17 cellular contexts compared by ENCODE assay signal in the genomic region with DNA sequence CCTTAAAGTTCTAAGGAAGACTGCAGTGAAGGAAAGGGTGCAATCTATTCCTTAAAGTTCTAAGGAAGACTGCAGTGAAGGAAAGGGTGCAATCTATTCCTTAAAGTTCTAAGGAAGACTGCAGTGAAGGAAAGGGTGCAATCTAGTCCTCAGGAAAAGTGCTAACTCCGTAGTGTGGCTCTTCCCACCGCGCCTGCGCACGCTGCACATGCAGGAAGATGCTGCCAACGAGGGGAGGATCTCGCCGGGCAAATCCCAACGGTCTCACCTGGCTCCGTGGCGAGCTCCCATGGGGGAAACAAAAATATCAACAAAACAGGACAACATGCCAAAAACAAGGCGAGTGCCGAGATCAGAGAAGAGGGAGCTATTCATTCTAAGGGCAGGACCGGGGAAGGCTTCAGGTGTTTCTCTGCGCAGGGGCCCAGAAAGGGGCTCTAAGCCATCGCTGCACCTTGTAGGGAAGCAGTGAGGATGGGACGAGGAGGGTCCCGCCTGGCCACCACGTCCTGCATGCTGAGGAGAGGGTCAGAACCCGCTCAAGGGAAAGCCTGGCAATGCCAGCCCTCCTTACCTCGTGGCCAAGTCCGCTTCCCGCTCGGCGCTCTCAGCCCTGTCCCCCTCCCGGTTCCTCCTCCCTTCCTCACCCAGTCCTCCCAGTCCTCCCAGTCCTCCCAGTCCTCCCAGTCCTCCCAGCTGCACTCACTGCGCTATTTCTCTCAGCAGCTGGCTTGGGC. TPM values are rescaled to one million over a fixed set of nuclear protein-coding genes. Genes with fewer than 3 reads are reported as not detected.
DNase-seq lines count a peak whose midpoint lies in the region; TF ChIP-seq lines count a peak whose summit lies in the region.
"Had no signal": no experiment of that assay in that cellular context is flagged by ENCODE, and none has a peak within 500 bp of the region (broad histone marks: within the 10 kb centered on the region; RNA-seq: fewer than 3 reads in every experiment).

No MANE protein-coding gene starts in this region.

- no peak overlapping the region for H3K23ac ChIP-seq in neuronal stem cell (ENCODE audit: low read depth, low read length, poor library complexity)

- H3K18ac ChIP-seq in neuronal stem cell (ENCODE audit: low read length) = no peak overlapping the region

- peak overlapping the region; percentile 65 for H3K14ac ChIP-seq in neuronal stem cell (ENCODE audit: low read length)

- peak overlapping the region; percentile 9 for H4K8ac ChIP-seq in neuronal stem cell (ENCODE audit: low read depth, low read length)

- DNase-seq in SK-MEL-5 (ENCODE audit: low read depth, low spot score) = peak; percentile 11
- DNase-seq in neuronal stem cell (ENCODE audit: low spot score) = no peak
- DNase-seq in cerebellar cortex (ENCODE audit: low spot score) = no peak
- DNase-seq in T-helper 9 cell = no peak
- DNase-seq in BE2C = no peak
- no peak for DNase-seq in SK-N-DZ (ENCODE audit: low spot score)
- DNase-seq: activated naive CD8-positive, alpha-beta T cell treated with anti-CD3 and anti-CD28 coated beads for 36 hours; activated T-cell treated with anti-CD3 and anti-CD28 coated beads, Interleukin-2, amount 50 U/mL, for 4 hours; dorsolateral prefrontal cortex; head of caudate nucleus; NCI-H1092; NCI-H345; stimulated activated CD4-positive, alpha-beta T cell treated with anti-CD3 and anti-CD28 coated beads, Interleukin-15, amount 100 ng/mL, for 24 hours; stimulated activated naive CD8-positive, alpha-beta T cell treated with anti-CD3 and anti-CD28 coated beads, Interleukin-15, amount 100 ng/mL, for 72 hours had no signal

- H3K4ac ChIP-seq in neuronal stem cell (ENCODE audit: low read length) = no peak overlapping the region

- no peak overlapping the region for H2BK5ac ChIP-seq in neuronal stem cell (ENCODE audit: low read length)

- peak overlapping the region; percentile 63 for H3K4me2 ChIP-seq in KMS-11
- no peak overlapping the region for H3K4me2 ChIP-seq in neuronal stem cell (ENCODE audit: insufficient read depth, low read length, poor library complexity, severe bottlenecking)

- peak overlapping the region; percentile 59 for H3K4me3 ChIP-seq in ACC112 (ENCODE audit: low read depth, low read length)
- no peak overlapping the region for H3K4me3 ChIP-seq in KMS-11 (IDR thresholded peaks at IDR 0.05; ENCODE audit: insufficient read depth, low read depth, low read length)
- no peak overlapping the region for H3K4me3 ChIP-seq in neuronal stem cell (ENCODE audit: low read length in 2 of 2)
- H3K4me3 ChIP-seq in BE2C (ENCODE audit: low read depth, low read length) = no peak overlapping the region
- H3K4me3 ChIP-seq: dorsolateral prefrontal cortex, SJSA1 had no signal

- no peak overlapping the region for H4K91ac ChIP-seq in neuronal stem cell (ENCODE audit: low read depth, low read length, poor library complexity)

- H2BK15ac ChIP-seq in neuronal stem cell (ENCODE audit: low read length) = peak overlapping the region; percentile 79

- H3K4me1 ChIP-seq in ACC112 (ENCODE audit: control insufficient read depth, insufficient read depth, low read length, unreplicated experiment) = no peaks in the 10 kb centered on the region
- peaks cover 9% of the 10 kb centered on the region for H3K4me1 ChIP-seq in KMS-11 (ENCODE audit: low read depth, poor library complexity, severe bottlenecking)
- H3K4me1 ChIP-seq in neuronal stem cell (ENCODE audit: control insufficient read depth in 2 of 2, insufficient read depth in 1 of 2, low read depth in 1 of 2, low read length in 2 of 2) = no peaks in the 10 kb centered on the region
- no peaks in the 10 kb centered on the region for H3K4me1 ChIP-seq in BE2C
- H3K4me1 ChIP-seq: SJSA1 had no signal

- H2BK120ac ChIP-seq in neuronal stem cell (ENCODE audit: low read depth, low read length) = no peak overlapping the region

- H3K9ac ChIP-seq in KMS-11 = peak overlapping the region; percentile 34; the same call in 1 of the 2 replicates
- H3K9ac ChIP-seq in neuronal stem cell (ENCODE audit: low read depth, low read length, poor library complexity) = no peak overlapping the region

- H3K27me3 ChIP-seq in ACC112 (ENCODE audit: insufficient read depth, low read length) (peaks cover 74% of the 10 kb centered on the region), KMS-11 (ENCODE audit: insufficient read depth, low read depth) (no peaks in the 10 kb centered on the region), neuronal stem cell (ENCODE audit: control insufficient read depth in 3 of 3, insufficient read depth in 3 of 3, low read depth in 1 of 3, low read length in 3 of 3) (peaks cover 0 to 19% (median 0%) of the 10 kb centered on the region in 3 experiments), BE2C (peaks cover 59% of the 10 kb centered on the region)

- peak overlapping the region; percentile 51 for H2BK12ac ChIP-seq in neuronal stem cell (ENCODE audit: low read length)

- peak overlapping the region; percentile 48 for H2AK5ac ChIP-seq in neuronal stem cell (ENCODE audit: low read depth, low read length)

- WGBS in neuronal stem cell (ENCODE audit: extremely low coverage in 2 of 2, insufficient read length in 2 of 2, insufficient replicate concordance in 1 of 2), 2 donors = no CpG with 5 or more reads among the region's 27 CpGs

- H3K27ac ChIP-seq in ACC112 (ENCODE audit: low read depth, low read length) = no peak overlapping the region
- no peak overlapping the region for H3K27ac ChIP-seq in KMS-11
- H3K27ac ChIP-seq in neuronal stem cell (replicated peaks; ENCODE audit: low read length) = no peak overlapping the region
- H3K27ac ChIP-seq: dorsolateral prefrontal cortex, SJSA1 had no signal

- TF ChIP-seq CTCF in KMS-11 (conservative IDR thresholded peaks at IDR 0.05; ENCODE audit: low read depth, low read length) (no peak), BE2C (IDR thresholded peaks at IDR 0.05; ENCODE audit: low read depth, low read length) (no peak)

- H3K79me2 ChIP-seq in ACC112 (ENCODE audit: control insufficient read depth, insufficient read depth, low read length, unreplicated experiment) = no peaks in the 10 kb centered on the region
- H3K79me2 ChIP-seq in KMS-11 (ENCODE audit: insufficient read depth, low read depth) = no peaks in the 10 kb centered on the region

- in situ Hi-C loops in SK-MEL-5 (cut with HindIII; ENCODE audit: low pct_unique_long_range_greater_than_20kb, low sequenced_read_pairs) = no loop called here

- no peak overlapping the region for H2AFZ ChIP-seq in ACC112 (ENCODE audit: low read length, unreplicated experiment)
- H2AFZ ChIP-seq in KMS-11 (ENCODE audit: low read depth) = peak overlapping the region; percentile 69
- H2AFZ ChIP-seq in neuronal stem cell (ENCODE audit: low read length) = no peak overlapping the region

- H3K9me3 ChIP-seq in neuronal stem cell (replicated peaks in 1 of 2; ENCODE audit: control insufficient read depth in 2 of 2, insufficient read depth in 1 of 2, low read depth in 1 of 2, low read length in 2 of 2) (peaks cover 0 to 1% of the 10 kb centered on the region in 2 donors), BE2C (no peaks in the 10 kb centered on the region)
- H3K9me3 ChIP-seq: SJSA1 had no signal

- H3K36me3 ChIP-seq in ACC112 (ENCODE audit: insufficient read depth, low read length) (no peaks in the 10 kb centered on the region), KMS-11 (ENCODE audit: insufficient read depth) (no peaks in the 10 kb centered on the region), neuronal stem cell (replicated peaks in 1 of 2; ENCODE audit: control insufficient read depth in 2 of 2, insufficient read depth in 2 of 2, low read length in 2 of 2) (no peaks in the 10 kb centered on the region), BE2C (no peaks in the 10 kb centered on the region)
- H3K36me3 ChIP-seq: SJSA1 had no signal

- peaks cover 3% of the 10 kb centered on the region for H3K79me1 ChIP-seq in neuronal stem cell (ENCODE audit: low read depth, low read length)

- H4K20me1 ChIP-seq in KMS-11 (ENCODE audit: insufficient read depth) = no peaks in the 10 kb centered on the region

RNA-seq across cellular contexts. Expression of a gene that starts 24.5 kb away (rescaled TPM):
- total RNA-seq in SK-MEL-5 (2014; rRNA removed; shearing (Covaris generic)) = 53.0 and 53.2 TPM in 2 replicates
- polyA plus RNA-seq in SK-MEL-5 (2015; cell fraction: cytosol; rRNA removed) = 32.4 and 51.7 TPM in 2 replicates
- 157 and 188 TPM in 2 replicates for polyA plus RNA-seq in SK-MEL-5 (2015; cell fraction: nucleus; rRNA removed)
- 17.2 TPM for polyA plus RNA-seq in neuronal stem cell (2013, experiment 1 of 2)
- polyA plus RNA-seq in neuronal stem cell (2013, experiment 2 of 2) = 18.9 TPM
- 49.1 TPM for polyA plus RNA-seq in BE2C (2012; ENCODE audit: insufficient read depth, insufficient read length, low read depth)
- 31.7 and 34.6 TPM in 2 replicates for polyA plus RNA-seq in SK-N-DZ (2014; cell fraction: cytosol; rRNA removed)
- 61.2 and 119 TPM in 2 replicates for polyA plus RNA-seq in SK-N-DZ (2014; cell fraction: nucleus; rRNA removed)

RNA-seq across cellular contexts. Expression of a gene that starts 25.2 kb away (rescaled TPM):
- total RNA-seq in SK-MEL-5 (2014; rRNA removed; shearing (Covaris generic)) = 1.0 and 1.3 TPM in 2 replicates
- polyA plus RNA-seq in SK-MEL-5 (2015; cell fraction: cytosol; rRNA removed) = 0.25 and 0.54 TPM in 2 replicates
- 1.9 TPM in 1 of 2 replicates, not detected in the other for polyA plus RNA-seq in SK-MEL-5 (2015; cell fraction: nucleus; rRNA removed)
- polyA plus RNA-seq in neuronal stem cell (2013, experiment 1 of 2) = 2.6 TPM
- polyA plus RNA-seq in neuronal stem cell (2013, experiment 2 of 2) = 2.5 TPM
- 0.56 TPM for polyA plus RNA-seq in BE2C (2012; ENCODE audit: insufficient read depth, insufficient read length, low read depth)
- polyA plus RNA-seq in SK-N-DZ (2014; cell fraction: cytosol; rRNA removed) = 2.4 and 2.8 TPM in 2 replicates
- 1.8 and 3.6 TPM in 2 replicates for polyA plus RNA-seq in SK-N-DZ (2014; cell fraction: nucleus; rRNA removed)
